21 cellular contexts compared by ENCODE assay signal in the genomic region with DNA sequence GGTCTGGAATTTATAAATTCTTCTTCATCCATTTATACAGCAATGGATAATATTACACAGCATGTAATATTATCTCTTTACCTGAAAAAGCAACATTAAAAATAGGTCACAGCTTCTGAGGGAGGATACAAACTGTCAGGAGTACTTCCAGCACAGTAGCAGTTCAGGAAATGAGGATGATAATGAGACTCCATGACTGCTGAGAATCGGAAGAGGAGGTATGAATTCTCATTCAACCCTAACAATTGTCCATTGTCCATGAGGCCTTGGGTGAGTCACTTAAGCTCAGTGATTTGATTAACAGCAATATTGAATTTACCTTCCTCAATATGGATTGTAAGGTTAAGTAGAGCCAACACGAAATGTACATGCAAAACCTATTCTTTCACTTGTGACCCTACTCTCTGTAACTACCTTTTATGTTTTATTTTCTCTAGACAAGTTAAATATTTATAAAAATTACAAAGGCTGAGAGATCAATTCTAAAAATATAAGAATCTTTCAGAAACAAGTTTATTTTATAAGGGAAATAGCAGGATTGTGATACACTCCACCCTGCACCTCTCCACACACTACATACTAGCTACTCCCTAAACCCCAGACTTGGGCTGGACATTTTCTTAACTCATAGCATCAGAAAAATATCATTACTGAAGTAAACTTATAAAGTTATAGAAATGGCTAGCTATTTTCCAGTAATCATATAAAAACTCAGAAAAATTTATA.
DNase-seq lines count a peak whose midpoint lies in the region; ATAC-seq and TF ChIP-seq lines count a peak whose summit lies in the region.
"Had no signal": no experiment of that assay in that cellular context is flagged by ENCODE, and none has a peak within 500 bp of the region (broad histone marks: within the 10 kb centered on the region; RNA-seq: fewer than 3 reads in every experiment).

No MANE protein-coding gene starts in this region.

- H3F3A ChIP-seq in Loucy (ENCODE audit: low read depth) (peaks cover 16% of the 10 kb centered on the region), neural progenitor cell (ENCODE audit: low read depth) (no peaks in the 10 kb centered on the region)

- no peaks in the 10 kb centered on the region for H3K36me3 Mint-ChIP-seq in Calu3 (ENCODE audit: insufficient read depth, unreplicated experiment)
- peaks cover 7% of the 10 kb centered on the region for H3K36me3 Mint-ChIP-seq in neural progenitor cell

- H3K36me3 ChIP-seq in Loucy (ENCODE audit: insufficient read depth, low read length) = peaks cover 14% of the 10 kb centered on the region
- no peaks in the 10 kb centered on the region for H3K36me3 ChIP-seq in neural progenitor cell

- H3K27ac ChIP-seq in neural progenitor cell = no peak overlapping the region
- H3K27ac ChIP-seq: epithelial cell of prostate had no signal

- peak overlapping the region; percentile 68 for H3K4me3 ChIP-seq in Loucy (ENCODE audit: low read length, poor library complexity, severe bottlenecking)
- no peak overlapping the region for H3K4me3 ChIP-seq in cardiac fibroblast (replicated peaks in 1 of 2; ENCODE audit: low read depth in 2 of 2, low read length in 2 of 2)
- no peak overlapping the region for H3K4me3 ChIP-seq in neural progenitor cell
- H3K4me3 ChIP-seq: mucosa of descending colon had no signal

- peak overlapping the region; percentile 77 for H3K27ac Mint-ChIP-seq in Calu3 (ENCODE audit: unreplicated experiment)
- H3K27ac Mint-ChIP-seq in neural progenitor cell = no peak overlapping the region
- H3K27ac Mint-ChIP-seq: activated naive CD8-positive, alpha-beta T cell treated with anti-CD3 and anti-CD28 coated beads, Interleukin-2, amount 50 U/mL, for 24 hours; activated T-helper 1 cell treated with anti-CD3 and anti-CD28 coated beads, Interleukin-12 subunit alpha, Interleukin-12 subunit beta, Interleukin-2, Interleukin-4 antibody, amounts not matched to agents 30 ng/mL and 10 ng/mL and 1 ng/mL, durations not matched to agents 14 hours and 24 hours and 36 hours had no signal

- H4K20me1 ChIP-seq in Loucy (ENCODE audit: insufficient read depth, low read length, poor library complexity, severe bottlenecking) (no peaks in the 10 kb centered on the region), neural progenitor cell (ENCODE audit: low read depth) (no peaks in the 10 kb centered on the region)

- H3K9me2 ChIP-seq in Loucy (replicated peaks; ENCODE audit: low read depth, low read length) = no peaks in the 10 kb centered on the region

- TF ChIP-seq CTCF in Calu3 (IDR thresholded peaks at IDR 0.05; ENCODE audit: unreplicated experiment) (no peak), Loucy (conservative IDR thresholded peaks at IDR 0.05; ENCODE audit: low read length) (no peak), cardiac fibroblast (IDR thresholded peaks at IDR 0.05; ENCODE audit: low read depth, low read length) (no peak), omental fat pad (IDR thresholded peaks at IDR 0.05) (no peak), neural progenitor cell (IDR thresholded peaks at IDR 0.05) (no peak)

- BruUV-seq in Calu3 (replicated peaks; lab: Mats Ljungman, UMichigan) = no TSS peak

- H3K9me3 Mint-ChIP-seq in Calu3 (ENCODE audit: low read depth, unreplicated experiment) (no peaks in the 10 kb centered on the region), neural progenitor cell (no peaks in the 10 kb centered on the region)
- H3K9me3 Mint-ChIP-seq: activated naive CD8-positive, alpha-beta T cell treated with anti-CD3 and anti-CD28 coated beads, Interleukin-2, amount 50 U/mL, for 24 hours; activated T-helper 1 cell treated with anti-CD3 and anti-CD28 coated beads, Interleukin-12 subunit alpha, Interleukin-12 subunit beta, Interleukin-2, Interleukin-4 antibody, amounts not matched to agents 30 ng/mL and 10 ng/mL and 1 ng/mL, durations not matched to agents 14 hours and 24 hours and 36 hours; T-cell had no signal

- H3K4me2 ChIP-seq in Loucy (ENCODE audit: low read depth, low read length, poor library complexity, severe bottlenecking) (peak overlapping the region; percentile 90), neural progenitor cell (no peak overlapping the region)

- peaks cover 18% of the 10 kb centered on the region for H3K4me1 Mint-ChIP-seq in Calu3 (ENCODE audit: low read depth, unreplicated experiment)
- H3K4me1 Mint-ChIP-seq in neural progenitor cell = peaks cover 2% of the 10 kb centered on the region

- H3K27me3 Mint-ChIP-seq in Calu3 (ENCODE audit: unreplicated experiment) (no peaks in the 10 kb centered on the region), neural progenitor cell (ENCODE audit: insufficient read depth, low read depth) (no peaks in the 10 kb centered on the region)
- H3K27me3 Mint-ChIP-seq: activated naive CD8-positive, alpha-beta T cell treated with anti-CD3 and anti-CD28 coated beads, Interleukin-2, amount 50 U/mL, for 24 hours; T-cell had no signal

- H3K4me1 ChIP-seq in Loucy (ENCODE audit: insufficient read depth, low read length, poor library complexity, severe bottlenecking) (peaks cover 59% of the 10 kb centered on the region), neural progenitor cell (peaks cover 8% of the 10 kb centered on the region)

- CTCF ChIA-PET in Calu3 (lab: Charles Lee) = interaction anchor here (0.8 to 1.0 kb wide), 4 partner anchors 26 to 613 kb away, joined by 3 to 4 read pairs (median 3); no protein-coding TSS in a partner anchor

- peak; percentile 29 for DNase-seq in Calu3
- DNase-seq in cardiac fibroblast (ENCODE audit: low read depth in 2 of 2) = peak; percentile 8 to 41
- DNase-seq in kidney glomerular epithelial cell (lab: John Stamatoyannopoulos, UW) = peak; percentile 32
- DNase-seq in Kasumi-1 (lab: John Stamatoyannopoulos, UW) = no peak
- no peak for DNase-seq in omental fat pad (ENCODE audit: low spot score)
- no peak for DNase-seq in neural progenitor cell (ENCODE audit: low spot score)
- DNase-seq: activated naive CD8-positive, alpha-beta T cell treated with anti-CD3 and anti-CD28 coated beads, Interleukin-2, amount 50 U/mL, for 24 hours; cerebellar nuclear complex; COR-L47; GDM1; H7; islet precursor cell; mucosa of descending colon; NCI-H1694 treated with DMSO at 0.1 percent for 48 hours; NCI-H524; stimulated activated CD4-positive, alpha-beta T cell treated with anti-CD3 and anti-CD28 coated beads, Interleukin-4, amount 100 ng/mL, for 1 hour; T-cell had no signal

- H3K4me3 Mint-ChIP-seq in Calu3 (ENCODE audit: low read depth, unreplicated experiment) = no peak overlapping the region
- H3K4me3 Mint-ChIP-seq in neural progenitor cell = no peak overlapping the region
- H3K4me3 Mint-ChIP-seq: activated naive CD8-positive, alpha-beta T cell treated with anti-CD3 and anti-CD28 coated beads, Interleukin-2, amount 50 U/mL, for 24 hours; activated T-helper 1 cell treated with anti-CD3 and anti-CD28 coated beads, Interleukin-12 subunit alpha, Interleukin-12 subunit beta, Interleukin-2, Interleukin-4 antibody, amounts not matched to agents 30 ng/mL and 10 ng/mL and 1 ng/mL, durations not matched to agents 14 hours and 24 hours and 36 hours; T-cell had no signal

- no peaks in the 10 kb centered on the region for H3K27me3 ChIP-seq in Loucy (ENCODE audit: insufficient read depth, low read length, poor library complexity, severe bottlenecking)
- H3K27me3 ChIP-seq in neural progenitor cell = no peaks in the 10 kb centered on the region

- ATAC-seq in GM21576 (IDR thresholded peaks at IDR 0.05; ENCODE audit: unreplicated experiment) (no peak), omental fat pad (ENCODE audit: low FRiP score) (no peak)
- ATAC-seq: activated naive CD8-positive, alpha-beta T cell treated with anti-CD3 and anti-CD28 coated beads, Interleukin-2, amount 50 U/mL, for 24 hours; mucosa of descending colon; T-cell had no signal

- H2AFZ ChIP-seq in Loucy (ENCODE audit: low read length) (no peak overlapping the region), neural progenitor cell (replicated peaks) (no peak overlapping the region)

- peak overlapping the region; percentile 65 for H3K9ac ChIP-seq in Loucy (ENCODE audit: low read depth, low read length, poor library complexity, severe bottlenecking)
- no peak overlapping the region for H3K9ac ChIP-seq in neural progenitor cell

- H3K9me3 ChIP-seq in Loucy (ENCODE audit: insufficient read depth, low read depth, low read length) (no peaks in the 10 kb centered on the region), neural progenitor cell (ENCODE audit: low read depth) (no peaks in the 10 kb centered on the region)
- H3K9me3 ChIP-seq: mucosa of descending colon had no signal

- H3K79me2 ChIP-seq in Loucy (ENCODE audit: insufficient read depth, low read length) (peaks cover 69% of the 10 kb centered on the region), neural progenitor cell (ENCODE audit: low read depth) (no peaks in the 10 kb centered on the region)

- intact Hi-C loops in Calu3 (cut with micrococcal nuclease; ENCODE audit: unreplicated experiment) = no loop called here

Comparison
In these comparisons a context has a peak if more than half of its experiments do, and no peak if none do; other contexts are left out.
1. DNase-seq: peak in Calu3 (single experiment), cardiac fibroblast (2 of 2) and kidney glomerular epithelial cell (single experiment); none in Kasumi-1 (0 of 2), omental fat pad (single experiment) and neural progenitor cell (single experiment).